In the genomic region with DNA sequence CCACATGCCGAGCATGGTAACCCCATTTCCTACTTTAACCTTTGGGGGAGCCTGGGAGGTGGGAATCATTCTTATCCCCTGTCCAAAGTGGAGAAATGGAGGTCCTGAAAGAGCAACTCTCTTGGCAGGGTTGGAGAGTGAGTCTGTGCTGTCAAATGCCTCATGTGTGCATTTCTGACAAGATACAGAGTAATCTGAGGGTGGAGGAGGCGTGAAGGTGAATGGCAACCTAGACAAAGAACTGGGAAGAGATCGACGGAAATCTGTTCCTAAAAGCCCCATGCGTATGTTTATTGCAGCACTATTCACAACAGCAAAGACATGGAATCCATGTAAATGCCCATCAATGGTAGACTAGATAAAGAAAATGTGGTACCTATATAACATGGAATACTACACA, we compare ENCODE assay signal across 24 cellular contexts.
"Had no signal": no experiment of that assay in that cellular context is flagged by ENCODE, and none has a peak within 500 bp of the region (broad histone marks: within the 10 kb centered on the region; RNA-seq: fewer than 3 reads in every experiment).

No MANE protein-coding gene starts in this region.

- H3K4me3 ChIP-seq: stomach, suprapubic skin, testis, thoracic aorta, thyroid gland, tibial artery, tibial nerve, transverse colon, upper lobe of left lung, upper lobe of right lung, uterus, vagina had no signal

- DNase-seq: stimulated activated CD4-positive, alpha-beta T cell treated with anti-CD3 and anti-CD28 coated beads, Interleukin-2, amount 100 ng/mL, for 48 hours; stimulated activated CD4-positive, alpha-beta T cell treated with anti-CD3 and anti-CD28 coated beads, Interleukin-4, amount 100 ng/mL, for 1 hour; stimulated activated CD4-positive, alpha-beta T cell treated with anti-CD3 and anti-CD28 coated beads, Interleukin-4, amount 100 ng/mL, for 24 hours; stimulated activated CD4-positive, alpha-beta T cell treated with anti-CD3 and anti-CD28 coated beads, Interleukin-4, amount 100 ng/mL, for 4 hours; stimulated activated CD8-positive, alpha-beta memory T cell treated with anti-CD3 and anti-CD28 coated beads, Interleukin-4, amount 100 ng/mL, for 48 hours; stimulated activated naive B cell treated with anti-CD40 and anti-IgM and Interleukin-4, amounts not matched to agents 10 μg/mL and 1 μg/mL and 100 μg/mL, for 72 hours; stimulated activated naive CD4-positive, alpha-beta T cell; stimulated activated naive CD4-positive, alpha-beta T cell treated with Interleukin-2 at 50 U/mL for 16 hours; stimulated activated naive CD8-positive, alpha-beta T cell treated with anti-CD3 and anti-CD28 coated beads, Interleukin-15, amount 100 ng/mL, for 72 hours; stimulated activated naive CD8-positive, alpha-beta T cell treated with anti-CD3 and anti-CD28 coated beads, Interleukin-15, Interleukin-2, amounts not matched to agents 100 U/mL and 50 U/mL, for 24 hours; stomach; substantia nigra; testis; thyroid gland; tibial artery; transverse colon; trophoblast cell; upper lobe of left lung; upper lobe of right lung; uterus had no signal

- H3K27me3 ChIP-seq: suprapubic skin, testis, thyroid gland, tibial nerve, transverse colon, upper lobe of left lung, upper lobe of right lung, uterus, vagina had no signal

- H3K4me1 ChIP-seq: suprapubic skin, thyroid gland, tibial artery, tibial nerve, transverse colon, upper lobe of left lung, upper lobe of right lung, uterus, vagina had no signal

- H3K9me3 ChIP-seq: testis, thoracic aorta, thyroid gland, uterus, vagina had no signal

- H3K36me3 ChIP-seq: stomach, suprapubic skin, thoracic aorta, thyroid gland, tibial artery, tibial nerve, transverse colon, upper lobe of left lung, upper lobe of right lung, uterus, vagina had no signal

- H3K27ac ChIP-seq: suprapubic skin, testis, thoracic aorta, thyroid gland, tibial artery, tibial nerve, transverse colon, upper lobe of left lung, upper lobe of right lung, vagina had no signal
